Comparison of ENCODE assay signal across 9 cellular contexts in the genomic region with DNA sequence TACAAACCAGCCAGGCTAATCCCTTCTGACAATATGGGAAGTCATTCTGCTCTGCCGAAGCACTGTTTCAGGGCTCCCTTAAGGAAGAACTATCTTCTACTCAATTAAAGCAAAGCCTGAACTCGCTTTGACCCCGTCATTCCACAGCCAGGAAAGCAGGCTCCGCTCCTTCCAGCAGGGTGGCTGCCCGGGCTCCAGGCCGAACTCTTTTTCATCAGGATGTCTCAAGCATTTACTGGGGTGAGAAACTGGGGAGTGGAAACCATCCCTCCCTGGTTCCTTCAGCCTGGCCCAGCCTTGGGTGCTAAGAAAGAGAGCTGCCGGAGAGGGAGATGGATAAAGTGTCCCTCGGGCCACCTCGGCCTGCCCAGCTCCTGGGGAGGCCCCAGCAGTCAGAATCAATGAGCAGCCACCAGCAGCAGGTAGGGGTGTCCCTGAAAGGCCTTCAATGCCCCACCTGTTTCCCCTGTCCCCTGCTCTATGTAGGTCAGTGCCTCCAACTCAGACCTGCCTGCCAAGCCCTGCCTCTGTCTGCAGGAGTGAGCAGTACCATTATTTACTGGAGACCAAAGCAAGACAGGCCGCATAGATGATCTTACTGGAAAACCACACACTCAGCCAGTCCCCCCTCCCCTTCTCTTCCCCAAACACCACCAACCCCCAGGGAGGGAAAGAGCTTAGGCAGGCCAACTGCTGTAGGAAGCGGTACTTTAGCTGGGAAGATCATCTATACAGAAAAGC.
DNase-seq lines count a peak whose midpoint lies in the region; ATAC-seq and TF ChIP-seq lines count a peak whose summit lies in the region.
"Had no signal": no experiment of that assay in that cellular context is flagged by ENCODE, and none has a peak within 500 bp of the region (broad histone marks: within the 10 kb centered on the region; RNA-seq: fewer than 3 reads in every experiment).

No MANE protein-coding gene starts in this region.

- TF ChIP-seq EP300 in tibial nerve (IDR thresholded peaks at IDR 0.05) = peak in 1 of 2 donors; percentile 64

- peak; percentile 48 to 65 (median 59) for ATAC-seq in right lobe of liver

- no TSS peak for BruUV-seq in MCF 10A (replicated peaks; lab: Mats Ljungman, UMichigan)

- H3K9me3 ChIP-seq in adipocyte (ENCODE audit: control insufficient read depth, low read length) (no peaks in the 10 kb centered on the region), right lobe of liver (no peaks in the 10 kb centered on the region), tibial nerve (no peaks in the 10 kb centered on the region)

- H3K27ac ChIP-seq in right lobe of liver (no peak overlapping the region), tibial nerve (peak overlapping the region in 3 of 4 donors; percentile 12 to 75 (median 65))

- intact Hi-C loops in right lobe of liver (cut with DNase I) = no loop called here
- intact Hi-C loops in MCF 10A (cut with micrococcal nuclease) = no loop called here

- TF ChIP-seq POLR2A in right lobe of liver (IDR thresholded peaks at IDR 0.05) = no peak
- TF ChIP-seq POLR2A in tibial nerve (IDR thresholded peaks at IDR 0.05) = no peak

- peak; percentile 36 to 72 (median 46) for DNase-seq in NCI-H1417 (lab: John Stamatoyannopoulos, UW)
- no peak for DNase-seq in NCI-H1417 treated with DMSO at 0.1 percent for 48 hours (lab: John Stamatoyannopoulos, UW)
- DNase-seq in adipocyte (ENCODE audit: low read depth) = no peak
- peak in 1 of 3 donors; percentile 34 for DNase-seq in right lobe of liver
- peak; percentile 35 to 74 for DNase-seq in tibial nerve (ENCODE audit: low spot score in 2 of 2)
- DNase-seq in SW480 (ENCODE audit: low spot score) = no peak
- no peak for DNase-seq in MCF 10A (ENCODE audit: unreplicated experiment)
- DNase-seq in activated CD8-positive, alpha-beta memory T cell treated with anti-CD3 and anti-CD28 coated beads for 24 hours = no peak
- DNase-seq: activated CD4-positive, alpha-beta T cell treated with anti-CD3 and anti-CD28 coated beads, Interleukin-2, amount 50 U/mL, for 48 hours had no signal

- peak overlapping the region; percentile 44 for H3K4me3 ChIP-seq in adipocyte (ENCODE audit: low read length)
- no peak overlapping the region for H3K4me3 ChIP-seq in right lobe of liver
- H3K4me3 ChIP-seq in tibial nerve = no peak overlapping the region

- POLR2A ChIA-PET in MCF 10A (lab: Yijun Ruan, JAX) = interaction anchor here (0.6 to 0.7 kb wide), 3 partner anchors 52 to 861 kb away, joined by 3 to 4 read pairs (median 4); no protein-coding TSS in a partner anchor

- CTCF ChIA-PET in MCF 10A (lab: Yijun Ruan, JAX) = interaction anchor here (1.0 kb wide), 1 partner anchor 861 kb away, joined by 3 read pairs; no protein-coding TSS in a partner anchor

- TF ChIP-seq CTCF in right lobe of liver (IDR thresholded peaks at IDR 0.05) (no peak), tibial nerve (IDR thresholded peaks at IDR 0.05) (peak in 2 of 5 experiments; percentile 14 to 15), MCF 10A (IDR thresholded peaks at IDR 0.05; ENCODE audit: unreplicated experiment) (no peak)

- no peaks in the 10 kb centered on the region for H3K36me3 Mint-ChIP-seq in MCF 10A (ENCODE audit: insufficient read depth, unreplicated experiment)

- H3K4me1 ChIP-seq in adipocyte (ENCODE audit: control insufficient read depth, insufficient read depth, low read length) (peaks cover 67% of the 10 kb centered on the region), right lobe of liver (peaks cover 0 to 6% (median 0%) of the 10 kb centered on the region in 4 donors), tibial nerve (peaks cover 0 to 72% (median 32%) of the 10 kb centered on the region in 4 donors)

- peaks cover 29% of the 10 kb centered on the region for H3K4me1 Mint-ChIP-seq in MCF 10A (ENCODE audit: insufficient read depth, unreplicated experiment)

- WGBS in right lobe of liver (ENCODE audit: insufficient coverage, low coverage, low lambda C conversion rate, missing lambda C conversion rate) = 62% methylated on average over 6 of the region's 11 CpGs
- WGBS in tibial nerve, 2 donors = 28 to 35% methylated on average over 9 to 11 of the region's 11 CpGs

- no peaks in the 10 kb centered on the region for H3K27me3 ChIP-seq in adipocyte (replicated peaks; ENCODE audit: control insufficient read depth, insufficient read depth, low read length)
- H3K27me3 ChIP-seq in right lobe of liver = no peaks in the 10 kb centered on the region
- H3K27me3 ChIP-seq in tibial nerve = no peaks in the 10 kb centered on the region

- no peak overlapping the region for H3K27ac Mint-ChIP-seq in MCF 10A (ENCODE audit: low read depth, unreplicated experiment)

- no peak overlapping the region for H3K4me3 Mint-ChIP-seq in MCF 10A (ENCODE audit: unreplicated experiment)

- H3K36me3 ChIP-seq in adipocyte (ENCODE audit: control insufficient read depth, insufficient read depth, low read length, severe bottlenecking) (no peaks in the 10 kb centered on the region), right lobe of liver (no peaks in the 10 kb centered on the region), tibial nerve (no peaks in the 10 kb centered on the region)

- peak overlapping the region; percentile 57 for H3K9ac ChIP-seq in adipocyte (ENCODE audit: low read length)

- no peaks in the 10 kb centered on the region for H3K9me3 Mint-ChIP-seq in MCF 10A (ENCODE audit: unreplicated experiment)

- no peaks in the 10 kb centered on the region for H3K27me3 Mint-ChIP-seq in MCF 10A (ENCODE audit: insufficient read depth, unreplicated experiment)

Comparison
In these comparisons a context has a peak if more than half of its experiments do, and no peak if none do; other contexts are left out.
1. DNase-seq: peak in NCI-H1417 (3 of 3) and tibial nerve (2 of 2); none in NCI-H1417 treated with DMSO at 0.1 percent for 48 hours (single experiment), adipocyte (single experiment), SW480 (single experiment), MCF 10A (single experiment) and activated CD8-positive, alpha-beta memory T cell treated with anti-CD3 and anti-CD28 coated beads for 24 hours (single experiment).
2. H3K27ac ChIP-seq: peak in tibial nerve (3 of 4); none in right lobe of liver (0 of 3).